In genomic region chr11:69314555-69314954, GRCh38 we compare ENCODE assay signal across 7 cellular contexts.
"Had no signal": no experiment of that assay in that cellular context is flagged by ENCODE, and none has a peak within 500 bp of the region (broad histone marks: within the 10 kb centered on the region; RNA-seq: fewer than 3 reads in every experiment).

No MANE protein-coding gene starts in this region.

- DNase-seq: H9, HCEC 1CT, HFFc6, KG1 had no signal

- H2AFZ ChIP-seq: GM23338 had no signal

- H3K4me3 Mint-ChIP-seq: GM23338, H9, HFFc6 had no signal

- H3K27ac ChIP-seq: HL-60 had no signal

- H3K9me3 Mint-ChIP-seq: GM23338, H9, HFFc6 had no signal

- H3K4me1 Mint-ChIP-seq: GM23338 had no signal

- H3K4me3 ChIP-seq: GM23338, K562 had no signal

- H3K4me2 ChIP-seq: GM23338 had no signal

- H3K27ac Mint-ChIP-seq: GM23338, H9, HFFc6 had no signal
